9 cellular contexts compared by ENCODE assay signal in the genomic region with DNA sequence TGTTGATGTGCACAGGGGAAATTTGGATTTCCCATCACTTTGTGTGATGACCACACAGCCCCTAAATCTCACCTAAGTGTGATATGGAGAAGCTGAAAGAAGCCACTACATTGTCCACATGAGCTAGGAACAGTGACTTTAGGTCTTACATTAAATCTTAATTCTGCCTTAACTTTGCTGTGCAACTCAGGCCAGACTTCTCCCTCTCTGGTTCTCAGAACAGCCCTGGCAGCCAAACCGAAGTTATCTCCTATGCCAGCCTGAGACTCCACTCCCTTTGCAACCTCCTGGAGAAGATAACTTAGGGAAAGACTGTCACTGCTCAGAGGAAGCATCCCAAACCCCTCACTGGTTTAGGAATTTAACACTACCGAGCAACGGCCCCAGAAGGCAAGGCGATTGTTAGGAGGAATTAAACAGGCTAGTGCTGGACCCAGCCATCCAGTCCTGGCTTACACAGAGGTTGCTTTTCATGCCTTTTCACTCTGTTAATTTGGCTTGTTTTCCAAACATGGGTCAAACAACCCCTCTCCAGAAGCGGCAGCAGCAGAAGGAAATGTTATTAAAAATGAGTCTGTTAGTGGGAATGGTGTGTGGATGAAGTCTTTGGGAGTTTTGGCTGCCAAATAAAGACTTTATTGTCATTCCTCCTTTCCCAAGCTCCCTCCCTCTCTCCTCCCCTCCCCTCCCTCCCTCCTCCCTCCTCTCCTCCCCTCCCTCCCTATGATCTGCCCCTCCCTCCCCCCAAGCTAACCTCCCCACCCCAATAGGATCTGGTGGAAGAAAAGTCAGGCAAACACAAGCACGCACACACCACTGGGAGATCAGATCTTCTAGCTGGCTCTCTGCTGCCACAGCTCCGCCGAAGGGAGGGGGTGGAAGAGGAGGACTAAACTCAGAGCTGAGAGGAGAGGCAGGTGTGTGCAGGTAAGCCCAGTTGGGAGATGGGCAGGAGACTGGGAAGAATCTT. TPM values are rescaled to one million over a fixed set of nuclear protein-coding genes. Genes with fewer than 3 reads are reported as not detected.
DNase-seq lines count a peak whose midpoint lies in the region; ATAC-seq and TF ChIP-seq lines count a peak whose summit lies in the region.
"Had no signal": no experiment of that assay in that cellular context is flagged by ENCODE, and none has a peak within 500 bp of the region (broad histone marks: within the 10 kb centered on the region; RNA-seq: fewer than 3 reads in every experiment).

A gene (plus strand): TSS at position 795 of the 970 bp plus-strand sequence. CDS start 7,379 bp downstream, outside the sequence.

- DNase-seq in COLO668 (lab: John Stamatoyannopoulos, UW; ENCODE audit: unreplicated experiment) = peak; percentile 44
- DNase-seq in NCI-H2196 (lab: John Stamatoyannopoulos, UW; ENCODE audit: unreplicated experiment) = peak; percentile 33
- peak; percentile 71 for DNase-seq in fibroblast of peridontal ligament (ENCODE audit: extremely low read depth)
- no peak for DNase-seq in neural crest cell (ENCODE audit: low read depth, low spot score)
- DNase-seq in DMS79 treated with DMSO at 0.1 percent for 48 hours (lab: John Stamatoyannopoulos, UW) = no peak
- no peak for DNase-seq in T-helper 2 cell treated with Interferon-gamma antibody and Interleukin-4, amounts not matched to agents 5 μg/mL and 100 μg/mL, for 36 hours (ENCODE audit: low spot score)
- no peak for DNase-seq in GF-D8 (lab: John Stamatoyannopoulos, UW)
- DNase-seq: effector memory CD8-positive, alpha-beta T cell had no signal

- peak within 1 kb of the TSS; percentile 89 for H3K27ac Mint-ChIP-seq in neural crest cell (ENCODE audit: unreplicated experiment)
- no peak within 1 kb of the TSS for H3K27ac Mint-ChIP-seq in T-helper 2 cell treated with Interferon-gamma antibody and Interleukin-4, amounts not matched to agents 5 μg/mL and 100 μg/mL, for 36 hours
- H3K27ac Mint-ChIP-seq: effector memory CD8-positive, alpha-beta T cell had no signal

- H3K9me3 Mint-ChIP-seq in neural crest cell = no peaks in the 10 kb centered on the region
- no peaks in the 10 kb centered on the region for H3K9me3 Mint-ChIP-seq in T-helper 2 cell treated with Interferon-gamma antibody and Interleukin-4, amounts not matched to agents 5 μg/mL and 100 μg/mL, for 36 hours
- H3K9me3 Mint-ChIP-seq: effector memory CD8-positive, alpha-beta T cell had no signal

- no peak for TF ChIP-seq CTCF in neural crest cell (conservative IDR thresholded peaks at IDR 0.05)

- peaks cover 34% of the 10 kb centered on the region for H3K4me1 Mint-ChIP-seq in neural crest cell
- no peaks in the 10 kb centered on the region for H3K4me1 Mint-ChIP-seq in T-helper 2 cell treated with Interferon-gamma antibody and Interleukin-4, amounts not matched to agents 5 μg/mL and 100 μg/mL, for 36 hours (ENCODE audit: low read depth)

- no peaks in the 10 kb centered on the region for H3K36me3 Mint-ChIP-seq in neural crest cell (ENCODE audit: low read depth)
- H3K36me3 Mint-ChIP-seq in T-helper 2 cell treated with Interferon-gamma antibody and Interleukin-4, amounts not matched to agents 5 μg/mL and 100 μg/mL, for 36 hours (ENCODE audit: low read depth) = no peaks in the 10 kb centered on the region

- ATAC-seq in HG03520 (IDR thresholded peaks at IDR 0.05; ENCODE audit: unreplicated experiment) = no peak
- ATAC-seq: effector memory CD8-positive, alpha-beta T cell had no signal

- H3K27me3 Mint-ChIP-seq in neural crest cell (ENCODE audit: low read depth) = no peaks in the 10 kb centered on the region
- H3K27me3 Mint-ChIP-seq in T-helper 2 cell treated with Interferon-gamma antibody and Interleukin-4, amounts not matched to agents 5 μg/mL and 100 μg/mL, for 36 hours (ENCODE audit: low read depth) = peaks cover 28% of the 10 kb centered on the region

- peak within 1 kb of the TSS; percentile 63 for H3K4me3 Mint-ChIP-seq in neural crest cell
- no peak within 1 kb of the TSS for H3K4me3 Mint-ChIP-seq in T-helper 2 cell treated with Interferon-gamma antibody and Interleukin-4, amounts not matched to agents 5 μg/mL and 100 μg/mL, for 36 hours
- H3K4me3 Mint-ChIP-seq: effector memory CD8-positive, alpha-beta T cell had no signal

RNA-seq across cellular contexts. Expression of the gene that starts here (rescaled TPM):
- 2.9 and 3.4 TPM in 2 replicates for total RNA-seq in neural crest cell

Comparison
In these comparisons a context has a peak if more than half of its experiments do, and no peak if none do; other contexts are left out.
1. DNase-seq: peak in COLO668 (single experiment), NCI-H2196 (single experiment) and fibroblast of peridontal ligament (single experiment); none in neural crest cell (single experiment), DMS79 treated with DMSO at 0.1 percent for 48 hours (single experiment), T-helper 2 cell treated with Interferon-gamma antibody and Interleukin-4, amounts not matched to agents 5 μg/mL and 100 μg/mL, for 36 hours (single experiment) and GF-D8 (single experiment).